1 cellular context compared by ENCODE assay signal in the genomic region with DNA sequence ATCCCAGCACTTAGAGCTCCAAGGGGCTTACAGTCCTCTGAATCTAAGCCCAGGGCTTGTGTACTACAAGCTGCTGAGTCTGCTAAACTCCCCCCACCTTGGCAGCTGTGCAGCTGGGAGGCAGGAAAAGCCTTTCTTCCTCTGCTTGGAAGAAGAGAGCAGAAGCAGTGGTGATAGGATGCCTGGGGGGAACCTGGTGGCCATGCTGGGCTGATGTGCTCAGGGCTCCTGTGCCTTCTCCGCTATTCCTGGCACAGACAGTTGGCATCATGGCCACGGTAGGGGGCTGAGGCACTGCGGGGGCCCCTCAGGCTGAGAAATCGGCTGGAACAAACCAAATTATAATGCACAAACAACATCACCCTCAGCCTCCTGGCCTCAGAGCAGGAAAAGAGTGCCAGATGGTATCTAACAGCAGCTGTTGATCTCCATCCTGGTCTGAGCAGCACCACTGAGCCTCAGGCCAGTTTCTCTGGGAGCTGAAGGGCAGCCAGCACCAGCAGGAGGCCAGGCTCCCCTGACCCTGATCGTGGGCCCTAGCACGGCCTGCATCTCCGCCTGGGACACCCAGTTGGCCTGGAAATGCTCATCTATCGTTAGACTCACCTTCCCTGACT.
A peak's percentile ranks its signal among the peaks of the same experiment; 100 is the strongest.
TF ChIP-seq lines count a peak whose summit lies in the region.

No MANE protein-coding gene starts in this region.

TF ChIP-seq in SK-N-SH, 30 proteins besides CTCF, POLR2A, EP300 and RAD21 (continued from another document):
- TF ChIP-seq, protein P1, sequence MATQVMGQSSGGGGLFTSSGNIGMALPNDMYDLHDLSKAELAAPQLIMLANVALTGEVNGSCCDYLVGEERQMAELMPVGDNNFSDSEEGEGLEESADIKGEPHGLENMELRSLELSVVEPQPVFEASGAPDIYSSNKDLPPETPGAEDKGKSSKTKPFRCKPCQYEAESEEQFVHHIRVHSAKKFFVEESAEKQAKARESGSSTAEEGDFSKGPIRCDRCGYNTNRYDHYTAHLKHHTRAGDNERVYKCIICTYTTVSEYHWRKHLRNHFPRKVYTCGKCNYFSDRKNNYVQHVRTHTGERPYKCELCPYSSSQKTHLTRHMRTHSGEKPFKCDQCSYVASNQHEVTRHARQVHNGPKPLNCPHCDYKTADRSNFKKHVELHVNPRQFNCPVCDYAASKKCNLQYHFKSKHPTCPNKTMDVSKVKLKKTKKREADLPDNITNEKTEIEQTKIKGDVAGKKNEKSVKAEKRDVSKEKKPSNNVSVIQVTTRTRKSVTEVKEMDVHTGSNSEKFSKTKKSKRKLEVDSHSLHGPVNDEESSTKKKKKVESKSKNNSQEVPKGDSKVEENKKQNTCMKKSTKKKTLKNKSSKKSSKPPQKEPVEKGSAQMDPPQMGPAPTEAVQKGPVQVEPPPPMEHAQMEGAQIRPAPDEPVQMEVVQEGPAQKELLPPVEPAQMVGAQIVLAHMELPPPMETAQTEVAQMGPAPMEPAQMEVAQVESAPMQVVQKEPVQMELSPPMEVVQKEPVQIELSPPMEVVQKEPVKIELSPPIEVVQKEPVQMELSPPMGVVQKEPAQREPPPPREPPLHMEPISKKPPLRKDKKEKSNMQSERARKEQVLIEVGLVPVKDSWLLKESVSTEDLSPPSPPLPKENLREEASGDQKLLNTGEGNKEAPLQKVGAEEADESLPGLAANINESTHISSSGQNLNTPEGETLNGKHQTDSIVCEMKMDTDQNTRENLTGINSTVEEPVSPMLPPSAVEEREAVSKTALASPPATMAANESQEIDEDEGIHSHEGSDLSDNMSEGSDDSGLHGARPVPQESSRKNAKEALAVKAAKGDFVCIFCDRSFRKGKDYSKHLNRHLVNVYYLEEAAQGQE (IDR thresholded peaks at IDR 0.05; ENCODE audit: low read depth, low read length), result no peak
- TF ChIP-seq JUND (IDR thresholded peaks at IDR 0.05) (no peak), GATA2 (CRISPR knock-in tag; IDR thresholded peaks at IDR 0.05) (peak; percentile 96), TAF1 (IDR thresholded peaks at IDR 0.05; ENCODE audit: borderline replicate concordance, low read depth, low read length) (no peak)
